Comparison of ENCODE assay signal across 8 cellular contexts in genomic region chr2:37324536-37324785, GRCh38. TPM values are rescaled to one million over a fixed set of nuclear protein-coding genes. Genes with fewer than 3 reads are reported as not detected.
DNase-seq lines count a peak whose midpoint lies in the region; TF ChIP-seq lines count a peak whose summit lies in the region.

No MANE protein-coding gene starts in this region.

- intact Hi-C loops in breast epithelium (cut with DNase I; ENCODE audit: low total_unique reads) (loop anchor here (2.0 kb wide), 1 partner anchor 78 kb away; no protein-coding TSS in a partner anchor), lower leg skin (cut with DNase I; ENCODE audit: low total_unique reads) (no loop called here)

- in situ Hi-C loops in GM13977 (cut with MboI; ENCODE audit: low pct_unique_long_range_greater_than_20kb, low sequenced_read_pairs, unreplicated experiment), result no loop called here

- DNase-seq in GM13977 (ENCODE audit: low spot score), result no peak
- DNase-seq in NCI-H2227 treated with DMSO at 0.1 percent for 48 hours (lab: John Stamatoyannopoulos, UW), result peak; percentile 79
- peak in 1 of 2 donors; percentile 71 for DNase-seq in breast epithelium (ENCODE audit: low spot score in 2 of 2)
- peak; percentile 81 to 96 for DNase-seq in lower leg skin (ENCODE audit: low spot score in 2 of 2)
- peak; percentile 53 for DNase-seq in superior temporal gyrus (ENCODE audit: extremely low spot score)
- no peak for DNase-seq in HPDE6-E6E7 (ENCODE audit: extremely low spot score)
- DNase-seq in NCI-H1930 (lab: John Stamatoyannopoulos, UW), result no peak
- DNase-seq in NCI-H446 (lab: John Stamatoyannopoulos, UW), result no peak

- no peaks in the 10 kb centered on the region for H3K27me3 ChIP-seq in breast epithelium

- no peaks in the 10 kb centered on the region for H3K4me1 ChIP-seq in breast epithelium

- TF ChIP-seq POLR2A in breast epithelium (IDR thresholded peaks at IDR 0.05), result no peak
- no peak for TF ChIP-seq POLR2A in lower leg skin (IDR thresholded peaks at IDR 0.05)

- WGBS in lower leg skin, 2 donors, result 0% methylated on average over 25 of the region's 33 CpGs; no CpG with 5 or more reads in 1 of the 2 donors

- no peaks in the 10 kb centered on the region for H3K36me3 ChIP-seq in breast epithelium

- peak overlapping the region; percentile 89 to 91 for H3K27ac ChIP-seq in breast epithelium

- peak; percentile 26 for TF ChIP-seq CTCF in GM13977 (IDR thresholded peaks at IDR 0.05; ENCODE audit: extremely low read depth, insufficient read depth, missing control alignments)
- TF ChIP-seq CTCF in breast epithelium (IDR thresholded peaks at IDR 0.05), result no peak
- no peak for TF ChIP-seq CTCF in lower leg skin (IDR thresholded peaks at IDR 0.05)

- H3K9me3 ChIP-seq in breast epithelium, result no peaks in the 10 kb centered on the region

- H3K4me3 ChIP-seq in breast epithelium (peak overlapping the region; percentile 77 to 94 (median 93)), lower leg skin (ENCODE audit: low read depth, poor library complexity, severe bottlenecking) (peak overlapping the region; percentile 72)

RNA-seq across cellular contexts. Expression of gene PRKD3, which starts 0.2 kb away (rescaled TPM):
- total RNA-seq in breast epithelium, result 10 to 100 TPM; 46.5 to 57.4 (median 56.2) TPM
- total RNA-seq in lower leg skin, result 10 to 100 TPM; 24.8 to 38.4 (median 30.9) TPM

RNA-seq across cellular contexts. Expression of gene QPCT, which starts 20.0 kb away (rescaled TPM):
- total RNA-seq in breast epithelium (10 to 100 TPM in 1 of 3 donors, 1 to 10 TPM in 2; 3.7 to 12.5 (median 5.2) TPM), lower leg skin (10 to 100 TPM; 33.4 to 88.1 (median 56.0) TPM)

Comparison
In these comparisons a context has a peak if more than half of its experiments do, and no peak if none do; other contexts are left out.
1. DNase-seq: peak in NCI-H2227 treated with DMSO at 0.1 percent for 48 hours (single experiment), lower leg skin (2 of 2) and superior temporal gyrus (single experiment); none in GM13977 (single experiment), HPDE6-E6E7 (single experiment), NCI-H1930 (0 of 2) and NCI-H446 (0 of 2).